8 cellular contexts compared by ENCODE assay signal in the genomic region with DNA sequence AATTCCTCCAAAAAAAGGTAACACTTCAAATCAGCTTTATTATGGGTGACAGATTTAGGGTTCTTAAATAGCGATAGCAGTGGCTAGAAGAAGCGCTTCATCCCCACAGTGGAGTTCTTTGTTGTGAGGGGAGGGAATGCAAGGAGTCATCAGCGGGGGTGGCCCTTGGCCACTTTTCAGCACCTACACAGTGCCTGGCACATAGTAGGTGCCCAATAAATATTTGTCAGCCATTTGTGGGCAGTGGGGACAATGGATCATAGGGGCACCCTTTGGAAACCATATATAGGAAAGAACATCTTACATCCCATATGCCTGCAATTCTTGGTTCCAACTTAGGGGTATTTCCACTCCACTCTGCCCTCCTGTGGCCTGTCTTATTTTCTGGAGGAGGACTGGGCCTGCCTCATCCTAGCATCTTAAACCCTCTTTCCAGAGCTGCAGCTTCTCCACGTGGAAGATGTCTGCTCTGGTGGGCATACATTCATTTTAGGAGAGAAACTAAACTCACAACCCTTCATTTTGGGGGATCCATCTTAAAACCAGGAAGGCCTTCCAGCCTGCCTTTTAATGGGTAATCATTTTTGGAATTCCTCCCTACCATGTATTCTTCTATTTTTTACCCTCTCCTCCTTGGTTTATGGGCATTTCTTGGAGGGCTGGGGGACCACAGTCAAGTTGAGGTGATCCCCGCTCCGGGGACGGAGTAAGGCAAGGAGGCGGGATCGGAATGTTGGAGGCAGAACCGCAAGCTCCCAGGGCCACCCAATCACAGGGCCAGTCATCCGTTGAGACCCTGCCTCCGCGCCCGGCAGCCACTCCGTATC. TPM values are rescaled to one million over a fixed set of nuclear protein-coding genes. Genes with fewer than 3 reads are reported as not detected.
DNase-seq lines count a peak whose midpoint lies in the region; ATAC-seq and TF ChIP-seq lines count a peak whose summit lies in the region.

No MANE protein-coding gene starts in this region.

- no peaks in the 10 kb centered on the region for H3F3A ChIP-seq in PC-3 (ENCODE audit: low read length, unreplicated experiment)

- H3K4me2 ChIP-seq in PC-3 (ENCODE audit: low read length), result peak overlapping the region; percentile 98

- no peaks in the 10 kb centered on the region for H3K36me3 ChIP-seq in HEK293 (ENCODE audit: control insufficient read depth in 2 of 2, insufficient read depth in 1 of 2, low read length in 2 of 2)
- no peaks in the 10 kb centered on the region for H3K36me3 ChIP-seq in PC-3 (ENCODE audit: low read depth, low read length)
- no peaks in the 10 kb centered on the region for H3K36me3 ChIP-seq in lung (ENCODE audit: control insufficient read depth in 2 of 2, insufficient read depth in 2 of 2, low read length in 2 of 2)
- no peaks in the 10 kb centered on the region for H3K36me3 ChIP-seq in tibial nerve

- H3K79me2 ChIP-seq in PC-3 (ENCODE audit: low read length), result peaks cover 4% of the 10 kb centered on the region; the same call in 1 of the 2 replicates

- no peaks in the 10 kb centered on the region for H4K20me1 ChIP-seq in PC-3 (ENCODE audit: low read length)

- H3K4me1 ChIP-seq in HEK293 (ENCODE audit: control insufficient read depth, insufficient read depth, low read length) (peaks cover 7% of the 10 kb centered on the region), PC-3 (ENCODE audit: insufficient read depth, low read length) (peaks cover 32% of the 10 kb centered on the region), lung (ENCODE audit: control insufficient read depth in 2 of 2, insufficient read depth in 2 of 2, low read length in 2 of 2) (peaks cover 0 to 13% of the 10 kb centered on the region in 2 donors), tibial nerve (peaks cover 0 to 59% (median 49%) of the 10 kb centered on the region in 4 donors)

- TF ChIP-seq CTCF in HEK293 (tag by site-specific recombination; IDR thresholded peaks at IDR 0.05), result peak; percentile 43
- peak; percentile 74 for TF ChIP-seq CTCF in PC-3 (conservative IDR thresholded peaks at IDR 0.05; ENCODE audit: low read depth, low read length)
- TF ChIP-seq CTCF in lung (IDR thresholded peaks at IDR 0.05; ENCODE audit: control extremely low read depth, extremely low read depth), result no peak
- TF ChIP-seq CTCF in tibial nerve (IDR thresholded peaks at IDR 0.05), result peak in 4 of 5 experiments; percentile 32 to 65 (median 56)

- TSS peak; percentile 99 for BruUV-seq in PC-3 (replicated peaks; lab: Mats Ljungman, UMichigan)

- intact Hi-C loops in PC-3 (cut with micrococcal nuclease), result loop anchor here (1.0 to 5.0 kb wide), 5 partner anchors 17 to 777 kb away; a partner anchor contains a TSS

- peak; percentile 91 to 94 for TF ChIP-seq POLR2A in tibial nerve (IDR thresholded peaks at IDR 0.05)

- no peaks in the 10 kb centered on the region for H3K9me2 ChIP-seq in PC-3 (replicated peaks; ENCODE audit: low read length)

- H3K9me3 ChIP-seq in HEK293 (ENCODE audit: control insufficient read depth, insufficient read depth, low read depth, low read length), result no peaks in the 10 kb centered on the region
- no peaks in the 10 kb centered on the region for H3K9me3 ChIP-seq in PC-3 (ENCODE audit: low read length)
- no peaks in the 10 kb centered on the region for H3K9me3 ChIP-seq in lung (ENCODE audit: control insufficient read depth in 2 of 2, insufficient read depth in 1 of 2, low read length in 1 of 2)
- H3K9me3 ChIP-seq in tibial nerve, result no peaks in the 10 kb centered on the region

- H3K27ac ChIP-seq in HEK293 (ENCODE audit: extremely low read depth, low read depth, low read length), result peak overlapping the region; percentile 37; the same call in 1 of the 2 replicates
- H3K27ac ChIP-seq in PC-3 (ENCODE audit: low read length), result peak overlapping the region; percentile 65
- peak overlapping the region; percentile 100 for H3K27ac ChIP-seq in caudate nucleus (ENCODE audit: low read depth, low read length)
- H3K27ac ChIP-seq in lung (ENCODE audit: low read depth in 1 of 2, low read length in 1 of 2), result peak overlapping the region; percentile 84 to 95
- H3K27ac ChIP-seq in tibial nerve, result peak overlapping the region; percentile 92 to 100 (median 100)

- CTCF ChIA-PET in HEK293 (lab: Yijun Ruan, JAX) (interaction anchor here (0.5 to 2.2 kb wide), 27 partner anchors 8 to 759 kb away, joined by 3 to 25 read pairs (median 5); a partner anchor contains a TSS), PC-3 (lab: Charles Lee) (interaction anchor here (0.6 to 1.2 kb wide), 6 partner anchors 17 to 789 kb away, joined by 3 to 10 read pairs (median 4); no protein-coding TSS in a partner anchor)

- H3K4me3 ChIP-seq in HEK293 (ENCODE audit: low read depth, low read length), result peak overlapping the region; percentile 39
- peak overlapping the region; percentile 72 for H3K4me3 ChIP-seq in PC-3 (ENCODE audit: low read length)
- no peak overlapping the region for H3K4me3 ChIP-seq in lung
- H3K4me3 ChIP-seq in tibial nerve, result peak overlapping the region; percentile 2 to 94 (median 39)

- peak in 1 of 2 donors; percentile 88 for TF ChIP-seq EP300 in tibial nerve (IDR thresholded peaks at IDR 0.05)

- H3K9ac ChIP-seq in PC-3 (ENCODE audit: low read length), result peak overlapping the region; percentile 82

- H3K27me3 ChIP-seq in PC-3 (ENCODE audit: low read length) (no peaks in the 10 kb centered on the region), lung (ENCODE audit: control insufficient read depth, insufficient read depth) (no peaks in the 10 kb centered on the region), tibial nerve (no peaks in the 10 kb centered on the region)

- H2AFZ ChIP-seq in PC-3 (ENCODE audit: low read length), result peak overlapping the region; percentile 81

- 17 to 18% methylated on average over 15 of the region's 15 CpGs for WGBS in lung, 2 donors
- 11 to 14% methylated on average over 11 to 15 of the region's 15 CpGs for WGBS in tibial nerve, 2 donors

- POLR2A ChIA-PET in HEK293 (lab: Yijun Ruan, JAX), result interaction anchor here (0.5 to 2.3 kb wide), 22 partner anchors 8 to 776 kb away, joined by 3 to 28 read pairs (median 6); a partner anchor contains a TSS
- POLR2A ChIA-PET in PC-3 (lab: Charles Lee; ENCODE audit: unreplicated experiment), result interaction anchor here (0.6 to 1.3 kb wide), 9 partner anchors 10 to 777 kb away, joined by 3 to 20 read pairs (median 3); a partner anchor contains a TSS

- ATAC-seq in PC-3 (peak; percentile 87), lung (ENCODE audit: insufficient read depth, low FRiP score) (no peak), HG03442 (IDR thresholded peaks at IDR 0.05; ENCODE audit: unreplicated experiment) (no peak)

- DNase-seq in NCI-H1092 treated with DMSO at 0.1 percent for 48 hours (lab: John Stamatoyannopoulos, UW), result peak; percentile 16
- DNase-seq in NCI-H1092 (lab: John Stamatoyannopoulos, UW), result no peak
- peak; percentile 58 for DNase-seq in PC-3
- DNase-seq in caudate nucleus (lab: John Stamatoyannopoulos, UW), result peak in 26 of 61 donors; percentile 16 to 74 (median 56)
- no peak for DNase-seq in lung (ENCODE audit: low spot score)
- peak in 1 of 2 donors; percentile 62 for DNase-seq in tibial nerve (ENCODE audit: low spot score in 2 of 2)

TF ChIP-seq in HEK293, 187 proteins besides CTCF, POLR2A, EP300 and RAD21 (continues in another document):
- TF ChIP-seq, protein P1, sequence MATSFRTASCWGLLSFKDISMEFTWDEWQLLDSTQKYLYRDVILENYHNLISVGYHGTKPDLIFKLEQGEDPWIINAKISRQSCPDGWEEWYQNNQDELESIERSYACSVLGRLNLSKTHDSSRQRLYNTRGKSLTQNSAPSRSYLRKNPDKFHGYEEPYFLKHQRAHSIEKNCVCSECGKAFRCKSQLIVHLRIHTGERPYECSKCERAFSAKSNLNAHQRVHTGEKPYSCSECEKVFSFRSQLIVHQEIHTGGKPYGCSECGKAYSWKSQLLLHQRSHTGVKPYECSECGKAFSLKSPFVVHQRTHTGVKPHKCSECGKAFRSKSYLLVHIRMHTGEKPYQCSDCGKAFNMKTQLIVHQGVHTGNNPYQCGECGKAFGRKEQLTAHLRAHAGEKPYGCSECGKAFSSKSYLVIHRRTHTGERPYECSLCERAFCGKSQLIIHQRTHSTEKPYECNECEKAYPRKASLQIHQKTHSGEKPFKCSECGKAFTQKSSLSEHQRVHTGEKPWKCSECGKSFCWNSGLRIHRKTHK (tag by site-specific recombination; IDR thresholded peaks at IDR 0.05), result no peak
- TF ChIP-seq ZNF660 (tag by site-specific recombination; IDR thresholded peaks at IDR 0.05) (peak; percentile 38; the same call in 1 of the 2 replicates), ZNF623 (tag by site-specific recombination; IDR thresholded peaks at IDR 0.05) (no peak), ZNF366 (tag by site-specific recombination; conservative IDR thresholded peaks at IDR 0.05) (0 out of 2 replicates have a peak, but pooled peaks have one; percentile 16), ZFP69B (tag by site-specific recombination; IDR thresholded peaks at IDR 0.05) (peak; percentile 61; the same call in 1 of the 2 replicates)
- TF ChIP-seq, protein P2, sequence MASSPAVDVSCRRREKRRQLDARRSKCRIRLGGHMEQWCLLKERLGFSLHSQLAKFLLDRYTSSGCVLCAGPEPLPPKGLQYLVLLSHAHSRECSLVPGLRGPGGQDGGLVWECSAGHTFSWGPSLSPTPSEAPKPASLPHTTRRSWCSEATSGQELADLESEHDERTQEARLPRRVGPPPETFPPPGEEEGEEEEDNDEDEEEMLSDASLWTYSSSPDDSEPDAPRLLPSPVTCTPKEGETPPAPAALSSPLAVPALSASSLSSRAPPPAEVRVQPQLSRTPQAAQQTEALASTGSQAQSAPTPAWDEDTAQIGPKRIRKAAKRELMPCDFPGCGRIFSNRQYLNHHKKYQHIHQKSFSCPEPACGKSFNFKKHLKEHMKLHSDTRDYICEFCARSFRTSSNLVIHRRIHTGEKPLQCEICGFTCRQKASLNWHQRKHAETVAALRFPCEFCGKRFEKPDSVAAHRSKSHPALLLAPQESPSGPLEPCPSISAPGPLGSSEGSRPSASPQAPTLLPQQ (tag by site-specific recombination; IDR thresholded peaks at IDR 0.05), result peak; percentile 10; the same call in 1 of the 2 replicates

RNA-seq across cellular contexts. Expression of a gene that starts 2.6 kb away (rescaled TPM):
- total RNA-seq in PC-3 (2014; rRNA removed) (5.0 and 7.1 TPM in 2 replicates), lung (10 to 100 TPM in 1 of 2 donors, 1 to 10 TPM in 1; 8.1 to 54.0 TPM), tibial nerve (10 to 100 TPM in 2 of 4 donors, 1 to 10 TPM in 2; 5.9 to 17.7 (median 8.8) TPM)
- 100 to 1,000 TPM in 1 of 2 donors, 10 to 100 TPM in 1; 40.7 to 145 TPM for polyA plus RNA-seq in lung

RNA-seq across cellular contexts. Expression of a gene that starts 5.0 kb away (rescaled TPM):
- 25.3 and 33.3 TPM in 2 replicates for total RNA-seq in PC-3 (2014; rRNA removed)
- 100 to 1,000 TPM in 1 of 2 donors, 10 to 100 TPM in 1; 86.7 to 128 TPM for total RNA-seq in lung
- 10 to 100 TPM; 56.0 to 85.2 TPM for polyA plus RNA-seq in lung
- total RNA-seq in tibial nerve, result 10 to 100 TPM; 55.0 to 75.0 (median 61.9) TPM

RNA-seq across cellular contexts. Expression of a gene that starts 11.0 kb away (rescaled TPM):
- total RNA-seq in PC-3 (2014; rRNA removed) (2.0 and 5.0 TPM in 2 replicates), lung (100 to 1,000 TPM; 178 to 342 TPM), tibial nerve (10 to 100 TPM in 1 of 4 donors, 1 to 10 TPM in 3; 4.0 to 12.7 (median 5.8) TPM)
- polyA plus RNA-seq in lung, result 1,000 to 10,000 TPM in 1 of 2 donors, 100 to 1,000 TPM in 1; 352 to 1,487 TPM

RNA-seq across cellular contexts. Expression of a gene that starts 16.8 kb away (rescaled TPM):
- total RNA-seq in PC-3 (2014; rRNA removed) (69.0 and 80.1 TPM in 2 replicates), lung (10 to 100 TPM; 45.2 to 66.7 TPM), tibial nerve (100 to 1,000 TPM in 2 of 4 donors, 10 to 100 TPM in 2; 74.5 to 117 (median 107) TPM)
- 10 to 100 TPM; 56.3 to 94.4 TPM for polyA plus RNA-seq in lung

RNA-seq across cellular contexts. Expression of a gene that starts 19.2 kb away (rescaled TPM):
- 54.7 and 59.6 TPM in 2 replicates for total RNA-seq in PC-3 (2014; rRNA removed)
- total RNA-seq in lung, result 10 to 100 TPM; 24.7 to 52.6 TPM
- polyA plus RNA-seq in lung, result 10 to 100 TPM; 32.1 to 48.9 TPM
- 10 to 100 TPM; 45.3 to 52.2 (median 48.1) TPM for total RNA-seq in tibial nerve

Comparison
In these comparisons a context has a peak if more than half of its experiments do, and no peak if none do; other contexts are left out.
1. DNase-seq: peak in NCI-H1092 treated with DMSO at 0.1 percent for 48 hours (single experiment) and PC-3 (single experiment); none in NCI-H1092 (single experiment) and lung (single experiment).
2. H3K27ac ChIP-seq: peak in every context shown above with its lines; median percentile 100 in caudate nucleus; 100 in tibial nerve; 90 in lung; 65 in PC-3; 37 in HEK293.
3. RNA of a gene that starts 11.0 kb away (total RNA-seq): 178 to 342 TPM in lung; 4.0 to 12.7 TPM in tibial nerve and 2.0 to 5.0 TPM in PC-3; every median in the first group is over 10 times any median in the second.